Comparison of ENCODE assay signal across 9 cellular contexts in the genomic region with DNA sequence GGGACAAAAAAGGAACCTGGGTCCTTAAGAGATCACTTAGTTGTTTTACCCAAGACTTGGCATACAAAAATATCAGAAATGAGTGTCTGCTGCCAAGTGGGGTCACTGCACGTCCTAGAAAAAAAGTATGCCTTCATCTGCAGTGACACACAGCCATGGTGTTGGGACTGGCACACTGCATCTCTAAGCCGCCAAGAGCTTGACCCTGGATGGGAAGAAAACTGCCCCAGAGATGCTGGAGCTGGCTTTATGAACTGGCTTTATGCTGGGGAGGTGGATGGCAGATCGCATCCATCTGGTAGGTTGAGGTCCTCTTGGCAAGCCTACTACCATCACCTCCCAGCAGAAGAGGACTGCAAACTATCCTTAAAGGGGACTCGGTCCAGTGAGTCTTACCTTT. TPM values are rescaled to one million over a fixed set of nuclear protein-coding genes. Genes with fewer than 3 reads are reported as not detected.
DNase-seq lines count a peak whose midpoint lies in the region; ATAC-seq and TF ChIP-seq lines count a peak whose summit lies in the region.
"Had no signal": no experiment of that assay in that cellular context is flagged by ENCODE, and none has a peak within 500 bp of the region (broad histone marks: within the 10 kb centered on the region; RNA-seq: fewer than 3 reads in every experiment).

No MANE protein-coding gene starts in this region.

- peak; percentile 11 for ATAC-seq in CD8-positive, alpha-beta T cell
- peak; percentile 27 for ATAC-seq in SK-N-SH treated with all-trans-retinoic acid at 6 μM for 48 hours
- peak; percentile 40 for ATAC-seq in sciatic nerve
- no peak for ATAC-seq in GM21529 (IDR thresholded peaks at IDR 0.05; ENCODE audit: unreplicated experiment)
- ATAC-seq in HG02610 (IDR thresholded peaks at IDR 0.05; ENCODE audit: unreplicated experiment) = no peak

- peak overlapping the region; percentile 49 for H3K4me3 Mint-ChIP-seq in CD8-positive, alpha-beta T cell

- H3K27me3 Mint-ChIP-seq in CD8-positive, alpha-beta T cell (ENCODE audit: low read depth) = no peaks in the 10 kb centered on the region

- no peak for DNase-seq in CD8-positive, alpha-beta T cell
- DNase-seq in sciatic nerve (ENCODE audit: low spot score) = no peak
- no peak for DNase-seq in stimulated activated naive CD4-positive, alpha-beta T cell (lab: John Stamatoyannopoulos, UW)
- DNase-seq in stimulated activated naive CD4-positive, alpha-beta T cell treated with Interleukin-2 at 50 U/mL for 16 hours (lab: John Stamatoyannopoulos, UW) = no peak
- DNase-seq: RPMI8226 had no signal

- TF ChIP-seq CTCF in CD8-positive, alpha-beta T cell (IDR thresholded peaks at IDR 0.05) = no peak

- POLR2A ChIA-PET in CD8-positive, alpha-beta T cell (lab: Charles Lee) = interaction anchor here (0.6 to 5.3 kb wide), 9 partner anchors 12 to 57 kb away, joined by 3 to 54 read pairs (median 6); a partner anchor contains a TSS

- 65 to 67% methylated on average over 4 of the region's 4 CpGs for WGBS in esophagus, 2 donors

- H3K36me3 Mint-ChIP-seq in CD8-positive, alpha-beta T cell = peaks cover 44% of the 10 kb centered on the region

- CTCF ChIA-PET in CD8-positive, alpha-beta T cell (lab: Charles Lee) = interaction anchor here (0.6 to 6.1 kb wide), 19 partner anchors 8 to 62 kb away, joined by 3 to 31 read pairs (median 5); a partner anchor contains a TSS

- intact Hi-C loops in CD8-positive, alpha-beta T cell (cut with DNase I, micrococcal nuclease) = no loop called here
- intact Hi-C loops in sciatic nerve (cut with DNase I) = no loop called here

- H3K4me3 ChIP-seq in CD8-positive, alpha-beta T cell (ENCODE audit: low read depth, low read length) = no peak overlapping the region
- H3K4me3 ChIP-seq in esophagus (ENCODE audit: low read depth in 1 of 2, low read length in 2 of 2) = no peak overlapping the region

- H3K27ac ChIP-seq in CD8-positive, alpha-beta T cell (ENCODE audit: low read depth, low read length) = peak overlapping the region; percentile 28
- peak overlapping the region; percentile 50 to 53 for H3K27ac ChIP-seq in esophagus (ENCODE audit: low read depth in 2 of 2, low read length in 1 of 2)

- H3K27me3 ChIP-seq in CD8-positive, alpha-beta T cell (ENCODE audit: insufficient read depth, low read length) = no peaks in the 10 kb centered on the region
- H3K27me3 ChIP-seq in esophagus (ENCODE audit: control insufficient read depth in 1 of 2, insufficient read depth in 2 of 2, low read length in 2 of 2) = no peaks in the 10 kb centered on the region

- no peaks in the 10 kb centered on the region for H3K36me3 ChIP-seq in CD8-positive, alpha-beta T cell (ENCODE audit: insufficient read depth, low read length)
- no peaks in the 10 kb centered on the region for H3K36me3 ChIP-seq in esophagus (ENCODE audit: control insufficient read depth in 2 of 2, insufficient read depth in 2 of 2, low read length in 1 of 2)

- no peaks in the 10 kb centered on the region for H3K9me3 ChIP-seq in CD8-positive, alpha-beta T cell (ENCODE audit: low read length)
- no peaks in the 10 kb centered on the region for H3K9me3 ChIP-seq in esophagus (ENCODE audit: control insufficient read depth in 2 of 2, insufficient read depth in 1 of 2, low read depth in 1 of 2, low read length in 1 of 2)

- peaks cover 93% of the 10 kb centered on the region for H3K4me1 Mint-ChIP-seq in CD8-positive, alpha-beta T cell (ENCODE audit: low read depth)

- H3K9me3 Mint-ChIP-seq in CD8-positive, alpha-beta T cell = no peaks in the 10 kb centered on the region

- peaks cover 91% of the 10 kb centered on the region for H3K4me1 ChIP-seq in CD8-positive, alpha-beta T cell (ENCODE audit: insufficient read depth, low read length)
- H3K4me1 ChIP-seq in esophagus (ENCODE audit: control insufficient read depth in 2 of 2, insufficient read depth in 2 of 2, low read length in 1 of 2) = peaks cover 11 to 17% of the 10 kb centered on the region in 2 donors

- peak overlapping the region; percentile 86 for H3K27ac Mint-ChIP-seq in CD8-positive, alpha-beta T cell

TF ChIP-seq in SK-N-SH treated with all-trans-retinoic acid at 6 μM for 48 hours, 23 proteins besides CTCF, POLR2A, EP300 and RAD21:
- TF ChIP-seq ESRRG (CRISPR knock-in tag; IDR thresholded peaks at IDR 0.05) = no peak
- no peak for TF ChIP-seq ZNF8 (CRISPR knock-in tag; IDR thresholded peaks at IDR 0.05)
- no peak for TF ChIP-seq OSR1 (CRISPR knock-in tag; IDR thresholded peaks at IDR 0.05)
- TF ChIP-seq, protein P1, sequence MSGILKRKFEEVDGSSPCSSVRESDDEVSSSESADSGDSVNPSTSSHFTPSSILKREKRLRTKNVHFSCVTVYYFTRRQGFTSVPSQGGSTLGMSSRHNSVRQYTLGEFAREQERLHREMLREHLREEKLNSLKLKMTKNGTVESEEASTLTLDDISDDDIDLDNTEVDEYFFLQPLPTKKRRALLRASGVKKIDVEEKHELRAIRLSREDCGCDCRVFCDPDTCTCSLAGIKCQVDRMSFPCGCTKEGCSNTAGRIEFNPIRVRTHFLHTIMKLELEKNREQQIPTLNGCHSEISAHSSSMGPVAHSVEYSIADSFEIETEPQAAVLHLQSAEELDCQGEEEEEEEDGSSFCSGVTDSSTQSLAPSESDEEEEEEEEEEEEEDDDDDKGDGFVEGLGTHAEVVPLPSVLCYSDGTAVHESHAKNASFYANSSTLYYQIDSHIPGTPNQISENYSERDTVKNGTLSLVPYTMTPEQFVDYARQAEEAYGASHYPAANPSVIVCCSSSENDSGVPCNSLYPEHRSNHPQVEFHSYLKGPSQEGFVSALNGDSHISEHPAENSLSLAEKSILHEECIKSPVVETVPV (CRISPR knock-in tag; IDR thresholded peaks at IDR 0.05) = no peak
- no peak for TF ChIP-seq RARB (CRISPR knock-in tag; IDR thresholded peaks at IDR 0.05)
- TF ChIP-seq GLIS3 (CRISPR knock-in tag; IDR thresholded peaks at IDR 0.05) = no peak
- TF ChIP-seq, protein P2, sequence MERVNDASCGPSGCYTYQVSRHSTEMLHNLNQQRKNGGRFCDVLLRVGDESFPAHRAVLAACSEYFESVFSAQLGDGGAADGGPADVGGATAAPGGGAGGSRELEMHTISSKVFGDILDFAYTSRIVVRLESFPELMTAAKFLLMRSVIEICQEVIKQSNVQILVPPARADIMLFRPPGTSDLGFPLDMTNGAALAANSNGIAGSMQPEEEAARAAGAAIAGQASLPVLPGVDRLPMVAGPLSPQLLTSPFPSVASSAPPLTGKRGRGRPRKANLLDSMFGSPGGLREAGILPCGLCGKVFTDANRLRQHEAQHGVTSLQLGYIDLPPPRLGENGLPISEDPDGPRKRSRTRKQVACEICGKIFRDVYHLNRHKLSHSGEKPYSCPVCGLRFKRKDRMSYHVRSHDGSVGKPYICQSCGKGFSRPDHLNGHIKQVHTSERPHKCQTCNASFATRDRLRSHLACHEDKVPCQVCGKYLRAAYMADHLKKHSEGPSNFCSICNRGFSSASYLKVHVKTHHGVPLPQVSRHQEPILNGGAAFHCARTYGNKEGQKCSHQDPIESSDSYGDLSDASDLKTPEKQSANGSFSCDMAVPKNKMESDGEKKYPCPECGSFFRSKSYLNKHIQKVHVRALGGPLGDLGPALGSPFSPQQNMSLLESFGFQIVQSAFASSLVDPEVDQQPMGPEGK (CRISPR knock-in tag; IDR thresholded peaks at IDR 0.05; ENCODE audit: borderline replicate concordance) = no peak
- TF ChIP-seq ZFP30 (CRISPR knock-in tag; IDR thresholded peaks at IDR 0.05) = no peak
- TF ChIP-seq ARNTL (CRISPR knock-in tag; IDR thresholded peaks at IDR 0.05; ENCODE audit: borderline replicate concordance, low read depth) = no peak
- TF ChIP-seq ZNF70 (CRISPR knock-in tag; IDR thresholded peaks at IDR 0.05) = no peak
- TF ChIP-seq PPARA (CRISPR knock-in tag; IDR thresholded peaks at IDR 0.05; ENCODE audit: borderline replicate concordance) = no peak
- TF ChIP-seq ZNF565 (CRISPR knock-in tag; conservative IDR thresholded peaks at IDR 0.05; ENCODE audit: low read depth) = no peak
- TF ChIP-seq CSDC2 (CRISPR knock-in tag; IDR thresholded peaks at IDR 0.05) = no peak
- no peak for TF ChIP-seq ZC3H10 (CRISPR knock-in tag; IDR thresholded peaks at IDR 0.05)
- TF ChIP-seq ZFP3 (CRISPR knock-in tag; IDR thresholded peaks at IDR 0.05) = no peak
- no peak for TF ChIP-seq BACH2 (CRISPR knock-in tag; IDR thresholded peaks at IDR 0.05; ENCODE audit: borderline replicate concordance)
- TF ChIP-seq TCF4 (CRISPR knock-in tag; IDR thresholded peaks at IDR 0.05; ENCODE audit: borderline replicate concordance) = no peak
- TF ChIP-seq TOX (CRISPR knock-in tag; IDR thresholded peaks at IDR 0.05; ENCODE audit: borderline replicate concordance) = no peak
- TF ChIP-seq, protein P3, sequence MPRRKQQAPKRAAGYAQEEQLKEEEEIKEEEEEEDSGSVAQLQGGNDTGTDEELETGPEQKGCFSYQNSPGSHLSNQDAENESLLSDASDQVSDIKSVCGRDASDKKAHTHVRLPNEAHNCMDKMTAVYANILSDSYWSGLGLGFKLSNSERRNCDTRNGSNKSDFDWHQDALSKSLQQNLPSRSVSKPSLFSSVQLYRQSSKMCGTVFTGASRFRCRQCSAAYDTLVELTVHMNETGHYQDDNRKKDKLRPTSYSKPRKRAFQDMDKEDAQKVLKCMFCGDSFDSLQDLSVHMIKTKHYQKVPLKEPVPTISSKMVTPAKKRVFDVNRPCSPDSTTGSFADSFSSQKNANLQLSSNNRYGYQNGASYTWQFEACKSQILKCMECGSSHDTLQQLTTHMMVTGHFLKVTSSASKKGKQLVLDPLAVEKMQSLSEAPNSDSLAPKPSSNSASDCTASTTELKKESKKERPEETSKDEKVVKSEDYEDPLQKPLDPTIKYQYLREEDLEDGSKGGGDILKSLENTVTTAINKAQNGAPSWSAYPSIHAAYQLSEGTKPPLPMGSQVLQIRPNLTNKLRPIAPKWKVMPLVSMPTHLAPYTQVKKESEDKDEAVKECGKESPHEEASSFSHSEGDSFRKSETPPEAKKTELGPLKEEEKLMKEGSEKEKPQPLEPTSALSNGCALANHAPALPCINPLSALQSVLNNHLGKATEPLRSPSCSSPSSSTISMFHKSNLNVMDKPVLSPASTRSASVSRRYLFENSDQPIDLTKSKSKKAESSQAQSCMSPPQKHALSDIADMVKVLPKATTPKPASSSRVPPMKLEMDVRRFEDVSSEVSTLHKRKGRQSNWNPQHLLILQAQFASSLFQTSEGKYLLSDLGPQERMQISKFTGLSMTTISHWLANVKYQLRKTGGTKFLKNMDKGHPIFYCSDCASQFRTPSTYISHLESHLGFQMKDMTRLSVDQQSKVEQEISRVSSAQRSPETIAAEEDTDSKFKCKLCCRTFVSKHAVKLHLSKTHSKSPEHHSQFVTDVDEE (CRISPR knock-in tag; IDR thresholded peaks at IDR 0.05) = no peak

RNA-seq across cellular contexts. Expression of a gene that starts 51.6 kb away (rescaled TPM):
- total RNA-seq in CD8-positive, alpha-beta T cell = 1,000 to 10,000 TPM; 1,214 to 1,250 TPM
- 10 to 100 TPM in 1 of 2 donors, 1 to 10 TPM in 1; 7.5 to 14.2 TPM for polyA plus RNA-seq in esophagus
- total RNA-seq in sciatic nerve = 52.2 TPM

Comparison
In these comparisons a context has a peak if more than half of its experiments do, and no peak if none do; other contexts are left out.
1. ATAC-seq: peak in CD8-positive, alpha-beta T cell (single experiment), SK-N-SH treated with all-trans-retinoic acid at 6 μM for 48 hours (single experiment) and sciatic nerve (single experiment); none in GM21529 (single experiment) and HG02610 (single experiment).
2. RNA of a gene that starts 51.6 kb away (total RNA-seq): 1,214 to 1,250 TPM in CD8-positive, alpha-beta T cell; 52.2 TPM in sciatic nerve (single experiment); every median in the first group is over 10 times any median in the second.